In genomic region chr7:5898480-5899224, GRCh38 we compare ENCODE assay signal across 8 cellular contexts.
DNase-seq lines count a peak whose midpoint lies in the region; ATAC-seq and TF ChIP-seq lines count a peak whose summit lies in the region.
"Not testable (repeated sequence)": the region's sequence is repeated elsewhere in the genome, so short reads cannot be mapped to it uniquely, and the experiment has no call there.

CCZ1 (plus strand) TSS chr7:5898733; CDS start chr7:5898800, 67 bp downstream.

- not testable (repeated sequence) for TF ChIP-seq CTCF in coronary artery (IDR thresholded peaks at IDR 0.05)

- H3K27ac ChIP-seq in coronary artery: peak within 1 kb of the TSS in 1 of 2 donors; percentile 51

- H3K4me3 ChIP-seq in coronary artery: peak within 1 kb of the TSS; percentile 68

- peak; percentile 18 to 21 for DNase-seq in AML-193 (lab: John Stamatoyannopoulos, UW)
- DNase-seq in NCI-H345 treated with DMSO at 0.1 percent for 48 hours (lab: John Stamatoyannopoulos, UW; ENCODE audit: unreplicated experiment): peak; percentile 22
- DNase-seq in activated CD4-positive, alpha-beta T cell treated with anti-CD3 and anti-CD28 coated beads, Interleukin-2, amount 50 U/mL, for 1 hour: peak; percentile 43
- DNase-seq in coronary artery (ENCODE audit: low spot score): peak; percentile 78
- peak; percentile 88 for DNase-seq in left kidney (ENCODE audit: low read depth, low spot score)
- peak; percentile 49 to 66 for DNase-seq in stimulated activated CD4-positive, alpha-beta T cell treated with anti-CD3 and anti-CD28 coated beads, Interleukin-1b, Interleukin-23, amount 100 ng/mL, for 4 hours (ENCODE audit: low read depth in 2 of 2)

- ATAC-seq in GM19035 (IDR thresholded peaks at IDR 0.05; ENCODE audit: unreplicated experiment): peak; percentile 83
- peak; percentile 90 for ATAC-seq in HG03108 (IDR thresholded peaks at IDR 0.05; ENCODE audit: unreplicated experiment)

Comparison
In these comparisons a context has a peak if more than half of its experiments do, and no peak if none do; other contexts are left out.
1. DNase-seq: peak in every context shown above with its lines; median percentile 88 in left kidney; 78 in coronary artery; 58 in stimulated activated CD4-positive, alpha-beta T cell treated with anti-CD3 and anti-CD28 coated beads, Interleukin-1b, Interleukin-23, amount 100 ng/mL, for 4 hours; 43 in activated CD4-positive, alpha-beta T cell treated with anti-CD3 and anti-CD28 coated beads, Interleukin-2, amount 50 U/mL, for 1 hour; 22 in NCI-H345 treated with DMSO at 0.1 percent for 48 hours; 20 in AML-193.